ENCODE assay signal across 8 cellular contexts in genomic region chr12:55745361-55746146, GRCh38. TPM values are rescaled to one million over a fixed set of nuclear protein-coding genes. Genes with fewer than 3 reads are reported as not detected.
DNase-seq lines count a peak whose midpoint lies in the region; ATAC-seq and TF ChIP-seq lines count a peak whose summit lies in the region.

No MANE protein-coding gene starts in this region.

- no peak overlapping the region for H3K9ac ChIP-seq in PC-3 (ENCODE audit: low read length)

- no TSS peak for BruUV-seq in PC-3 (replicated peaks; lab: Mats Ljungman, UMichigan)

- H3K9me3 Mint-ChIP-seq in CD8-positive, alpha-beta memory T cell: no peaks in the 10 kb centered on the region

- H3K79me2 ChIP-seq in PC-3 (ENCODE audit: low read length): no peaks in the 10 kb centered on the region

- H3K36me3 Mint-ChIP-seq in CD8-positive, alpha-beta memory T cell: peaks cover 0 to 24% (median 3%) of the 10 kb centered on the region in 3 donors

- WGBS in body of pancreas, 2 donors: 19 to 32% methylated on average over 10 to 11 of the region's 12 CpGs

- no peak overlapping the region for H2AFZ ChIP-seq in PC-3 (ENCODE audit: low read length)

- H3K4me1 ChIP-seq in CD8-positive, alpha-beta memory T cell (ENCODE audit: insufficient read depth, low read length): peaks cover 20% of the 10 kb centered on the region
- peaks cover 23% of the 10 kb centered on the region for H3K4me1 ChIP-seq in body of pancreas
- H3K4me1 ChIP-seq in muscle layer of duodenum (ENCODE audit: control insufficient read depth in 1 of 2, insufficient read depth in 2 of 2, low read length in 2 of 2): peaks cover 6 to 23% of the 10 kb centered on the region in 2 donors
- peaks cover 13% of the 10 kb centered on the region; the same call in 1 of the 2 replicates for H3K4me1 ChIP-seq in PC-3 (ENCODE audit: insufficient read depth, low read length)

- H3F3A ChIP-seq in PC-3 (ENCODE audit: low read length, unreplicated experiment): no peaks in the 10 kb centered on the region

- H4K20me1 ChIP-seq in PC-3 (ENCODE audit: low read length): no peaks in the 10 kb centered on the region

- POLR2A ChIA-PET in CD8-positive, alpha-beta memory T cell (lab: Charles Lee): interaction anchor here (0.5 kb wide), 1 partner anchor 79 kb away, joined by 4 read pairs; no protein-coding TSS in a partner anchor
- POLR2A ChIA-PET in PC-3 (lab: Charles Lee; ENCODE audit: unreplicated experiment): interaction anchor here (0.6 kb wide), 1 partner anchor 32 kb away, joined by 12 read pairs; no protein-coding TSS in a partner anchor

- DNase-seq in CD8-positive, alpha-beta memory T cell: no peak
- DNase-seq in NCI-H1436 treated with DMSO at 0.1 percent for 48 hours (lab: John Stamatoyannopoulos, UW) (peak; percentile 81), body of pancreas (no peak), glomerular visceral epithelial cell (ENCODE audit: extremely low spot score) (no peak), PC-3 (no peak)

- H3K27me3 Mint-ChIP-seq in CD8-positive, alpha-beta memory T cell: no peaks in the 10 kb centered on the region

- no peak for TF ChIP-seq CTCF in body of pancreas (IDR thresholded peaks at IDR 0.05)
- no peak for TF ChIP-seq CTCF in PC-3 (conservative IDR thresholded peaks at IDR 0.05; ENCODE audit: low read depth, low read length)

- CTCF ChIA-PET in CD8-positive, alpha-beta memory T cell (lab: Charles Lee): interaction anchor here (1.8 to 4.0 kb wide), 4 partner anchors 7 to 194 kb away, joined by 8 to 21 read pairs (median 13); no protein-coding TSS in a partner anchor
- CTCF ChIA-PET in PC-3 (lab: Charles Lee): no interaction called here

- ATAC-seq in body of pancreas: peak; percentile 19
- ATAC-seq in GM21423 (IDR thresholded peaks at IDR 0.05; ENCODE audit: unreplicated experiment): no peak
- ATAC-seq in HG03342 (IDR thresholded peaks at IDR 0.05; ENCODE audit: unreplicated experiment): no peak
- ATAC-seq in PC-3: no peak

- intact Hi-C loops in body of pancreas (cut with DNase I): loop anchor here (10.0 kb wide), 3 partner anchors 79 to 289 kb away; partner anchors contain the start of gene DNAJC14
- intact Hi-C loops in PC-3 (cut with micrococcal nuclease): no loop called here

- no peak for TF ChIP-seq POLR2A in body of pancreas (IDR thresholded peaks at IDR 0.05)

- peak overlapping the region; percentile 11 to 93 (median 91) for H3K4me3 Mint-ChIP-seq in CD8-positive, alpha-beta memory T cell

- peaks cover 28 to 44% (median 42%) of the 10 kb centered on the region in 3 donors for H3K4me1 Mint-ChIP-seq in CD8-positive, alpha-beta memory T cell

- no peak overlapping the region for H3K27ac ChIP-seq in CD8-positive, alpha-beta memory T cell (ENCODE audit: low read depth, low read length)
- peak overlapping the region in 1 of 4 donors; percentile 3 for H3K27ac ChIP-seq in body of pancreas
- peak overlapping the region; percentile 51 for H3K27ac ChIP-seq in muscle layer of duodenum (ENCODE audit: low read length)
- H3K27ac ChIP-seq in PC-3 (ENCODE audit: low read length): no peak overlapping the region

- no peak overlapping the region for H3K4me3 ChIP-seq in CD8-positive, alpha-beta memory T cell (ENCODE audit: low read length)
- no peak overlapping the region for H3K4me3 ChIP-seq in body of pancreas
- peak overlapping the region in 1 of 2 donors; percentile 16 for H3K4me3 ChIP-seq in muscle layer of duodenum (ENCODE audit: low read depth in 1 of 2, low read length in 2 of 2)
- no peak overlapping the region for H3K4me3 ChIP-seq in PC-3 (ENCODE audit: low read length)

- no peaks in the 10 kb centered on the region for H3K27me3 ChIP-seq in CD8-positive, alpha-beta memory T cell (ENCODE audit: insufficient read depth, low read length, poor library complexity, severe bottlenecking)
- no peaks in the 10 kb centered on the region for H3K27me3 ChIP-seq in body of pancreas
- H3K27me3 ChIP-seq in muscle layer of duodenum (ENCODE audit: low read depth, low read length): peaks cover 6% of the 10 kb centered on the region
- H3K27me3 ChIP-seq in PC-3 (ENCODE audit: low read length): no peaks in the 10 kb centered on the region

- H3K27ac Mint-ChIP-seq in CD8-positive, alpha-beta memory T cell: peak overlapping the region in 7 of 8 donors; percentile 4 to 93 (median 82)

- no peaks in the 10 kb centered on the region for H3K36me3 ChIP-seq in CD8-positive, alpha-beta memory T cell (ENCODE audit: insufficient read depth, low read length)
- no peaks in the 10 kb centered on the region for H3K36me3 ChIP-seq in body of pancreas (replicated peaks in 1 of 2; ENCODE audit: insufficient read depth in 1 of 2, low read depth in 2 of 2)
- peaks cover 1 to 3% of the 10 kb centered on the region in 2 donors for H3K36me3 ChIP-seq in muscle layer of duodenum (ENCODE audit: control insufficient read depth in 1 of 2, insufficient read depth in 2 of 2, low read length in 2 of 2)
- no peaks in the 10 kb centered on the region for H3K36me3 ChIP-seq in PC-3 (ENCODE audit: low read depth, low read length)

- no peak overlapping the region for H3K4me2 ChIP-seq in PC-3 (ENCODE audit: low read length)

- no peaks in the 10 kb centered on the region for H3K9me3 ChIP-seq in CD8-positive, alpha-beta memory T cell (ENCODE audit: low read length)
- H3K9me3 ChIP-seq in body of pancreas (no peaks in the 10 kb centered on the region), muscle layer of duodenum (ENCODE audit: control insufficient read depth in 1 of 2, low read length in 2 of 2) (no peaks in the 10 kb centered on the region), PC-3 (ENCODE audit: low read length) (no peaks in the 10 kb centered on the region)

- H3K9me2 ChIP-seq in PC-3 (replicated peaks; ENCODE audit: low read length): no peaks in the 10 kb centered on the region

RNA-seq across cellular contexts. Expression of gene GDF11, which starts 2.6 kb away (rescaled TPM):
- total RNA-seq in CD8-positive, alpha-beta memory T cell: 10 to 100 TPM; 13.1 to 13.5 TPM
- polyA plus RNA-seq in CD8-positive, alpha-beta memory T cell: 1.4 TPM
- total RNA-seq in body of pancreas: under 1 TPM; 0.33 to 0.78 TPM
- 7.1 and 17.4 TPM in 2 replicates for total RNA-seq in PC-3 (2014; rRNA removed)

RNA-seq across cellular contexts. Expression of gene CD63, which starts 16.7 kb away (rescaled TPM):
- total RNA-seq in CD8-positive, alpha-beta memory T cell: 100 to 1,000 TPM; 200 to 202 TPM
- polyA plus RNA-seq in CD8-positive, alpha-beta memory T cell: 375 TPM
- total RNA-seq in body of pancreas (100 to 1,000 TPM; 341 to 511 TPM), PC-3 (2014; rRNA removed) (784 and 869 TPM in 2 replicates)

RNA-seq across cellular contexts. Expression of gene RDH5, which starts 25.4 kb away (rescaled TPM):
- total RNA-seq in CD8-positive, alpha-beta memory T cell: 1 to 10 TPM; 8.1 to 8.5 TPM
- polyA plus RNA-seq in CD8-positive, alpha-beta memory T cell: 0.90 TPM
- total RNA-seq in body of pancreas (10 to 100 TPM in 1 of 2 donors, 1 to 10 TPM in 1; 4.2 to 20.4 TPM), PC-3 (2014; rRNA removed) (4.6 and 5.1 TPM in 2 replicates)

RNA-seq across cellular contexts. Expression of gene BLOC1S1, which starts 29.7 kb away (rescaled TPM):
- total RNA-seq in CD8-positive, alpha-beta memory T cell: 100 to 1,000 TPM in 1 of 2 experiments, 10 to 100 TPM in 1; 97.5 to 110 TPM
- 90.2 TPM for polyA plus RNA-seq in CD8-positive, alpha-beta memory T cell
- total RNA-seq in body of pancreas (100 to 1,000 TPM in 1 of 2 donors, 10 to 100 TPM in 1; 86.1 to 105 TPM), PC-3 (2014; rRNA removed) (63.5 and 90.8 TPM in 2 replicates)

RNA-seq across cellular contexts. Expression of gene ITGA7, which starts 37.9 kb away (rescaled TPM):
- total RNA-seq in CD8-positive, alpha-beta memory T cell: 1 to 10 TPM; 2.7 to 3.1 TPM
- polyA plus RNA-seq in CD8-positive, alpha-beta memory T cell: 0.36 TPM
- total RNA-seq in body of pancreas (10 to 100 TPM; 11.4 to 52.1 TPM), PC-3 (2014; rRNA removed) (4.4 and 9.7 TPM in 2 replicates)
